In genomic region chr14:100237735-100238418, GRCh38 we compare ENCODE assay signal across 8 cellular contexts. TPM values are rescaled to one million over a fixed set of nuclear protein-coding genes. Genes with fewer than 3 reads are reported as not detected.
A peak's percentile ranks its signal among the peaks of the same experiment; 100 is the strongest.
DNase-seq lines count a peak whose midpoint lies in the region; ATAC-seq and TF ChIP-seq lines count a peak whose summit lies in the region.

No MANE protein-coding gene starts in this region.

- BruUV-seq in PC-3 (replicated peaks; lab: Mats Ljungman, UMichigan): no TSS peak

- peak overlapping the region; percentile 80 for H2AFZ ChIP-seq in PC-3 (ENCODE audit: low read length)
- peak overlapping the region; percentile 67 for H2AFZ ChIP-seq in parathyroid adenoma

- ATAC-seq in GM18511 (IDR thresholded peaks at IDR 0.05; ENCODE audit: unreplicated experiment): peak; percentile 17
- peak; percentile 23 for ATAC-seq in PC-3

- H3K4me2 ChIP-seq in PC-3 (ENCODE audit: low read length) (peak overlapping the region; percentile 89), parathyroid adenoma (ENCODE audit: low read length) (peak overlapping the region; percentile 61)

- H3K36me3 ChIP-seq in PC-3 (ENCODE audit: low read depth, low read length) (no peaks in the 10 kb centered on the region; the same call in none of the 2 replicates), parathyroid adenoma (ENCODE audit: control insufficient read depth, insufficient read depth, low read length) (no peaks in the 10 kb centered on the region)

- peak overlapping the region; percentile 96 for H3K4me3 Mint-ChIP-seq in glutamatergic neuron (ENCODE audit: unreplicated experiment)

- CTCF ChIA-PET in PC-3 (lab: Charles Lee): no interaction called here

- peak overlapping the region; percentile 93 for H3K27ac Mint-ChIP-seq in glutamatergic neuron (ENCODE audit: unreplicated experiment)

- H3K27me3 ChIP-seq in PC-3 (ENCODE audit: low read length) (no peaks in the 10 kb centered on the region), parathyroid adenoma (ENCODE audit: control insufficient read depth, insufficient read depth, low read length) (no peaks in the 10 kb centered on the region)

- intact Hi-C loops in PC-3 (cut with micrococcal nuclease): no loop called here

- H3K9ac ChIP-seq in PC-3 (ENCODE audit: low read length) (peak overlapping the region; percentile 98), parathyroid adenoma (no peak overlapping the region)

- DNase-seq in A172 (ENCODE audit: low spot score) (peak; percentile 23), HT-29 (ENCODE audit: low spot score) (peak; percentile 41), PC-3 (peak; percentile 66), glutamatergic neuron (peak; percentile 57), inferior parietal cortex (ENCODE audit: extremely low spot score) (no peak)
- DNase-seq in activated gamma-delta T cell treated with anti-CD3 and anti-CD28 coated beads, Interleukin-2, amount 50 U/mL, for 16 hours (ENCODE audit: low read depth): peak; percentile 19

- no peaks in the 10 kb centered on the region for H3K9me2 ChIP-seq in PC-3 (replicated peaks; ENCODE audit: low read length)

- H3K27me3 Mint-ChIP-seq in glutamatergic neuron (ENCODE audit: unreplicated experiment): peaks cover 10% of the 10 kb centered on the region

- TF ChIP-seq CTCF in PC-3 (conservative IDR thresholded peaks at IDR 0.05; ENCODE audit: low read depth, low read length): no peak
- no peak for TF ChIP-seq CTCF in glutamatergic neuron (IDR thresholded peaks at IDR 0.05; ENCODE audit: partially characterized antibody, unreplicated experiment)
- no peak for TF ChIP-seq CTCF in parathyroid adenoma (IDR thresholded peaks at IDR 0.05)

- peaks cover 25% of the 10 kb centered on the region for H3K4me1 Mint-ChIP-seq in glutamatergic neuron (ENCODE audit: low read depth, unreplicated experiment)

- peaks cover 16% of the 10 kb centered on the region for H3K4me1 ChIP-seq in PC-3 (ENCODE audit: insufficient read depth, low read length)
- H3K4me1 ChIP-seq in parathyroid adenoma: peaks cover 20% of the 10 kb centered on the region

- H3K79me2 ChIP-seq in PC-3 (ENCODE audit: low read length): peaks cover 88% of the 10 kb centered on the region
- H3K79me2 ChIP-seq in parathyroid adenoma: peaks cover 60% of the 10 kb centered on the region

- no peaks in the 10 kb centered on the region for H3K36me3 Mint-ChIP-seq in glutamatergic neuron (ENCODE audit: unreplicated experiment)

- H3K27ac ChIP-seq in PC-3 (ENCODE audit: low read length) (peak overlapping the region; percentile 79), parathyroid adenoma (peak overlapping the region; percentile 86)

- H3K9me3 ChIP-seq in PC-3 (ENCODE audit: low read length) (no peaks in the 10 kb centered on the region), parathyroid adenoma (ENCODE audit: control insufficient read depth, low read length) (no peaks in the 10 kb centered on the region)

- H3K9me3 Mint-ChIP-seq in glutamatergic neuron (ENCODE audit: unreplicated experiment): peaks cover 14% of the 10 kb centered on the region

- H4K20me1 ChIP-seq in PC-3 (ENCODE audit: low read length): peaks cover 38% of the 10 kb centered on the region

- peak overlapping the region; percentile 92 for H3K4me3 ChIP-seq in PC-3 (ENCODE audit: low read length)
- H3K4me3 ChIP-seq in parathyroid adenoma (ENCODE audit: low read depth, low read length): peak overlapping the region; percentile 58

- no peaks in the 10 kb centered on the region for H3F3A ChIP-seq in PC-3 (ENCODE audit: low read length, unreplicated experiment)

- POLR2A ChIA-PET in PC-3 (lab: Charles Lee; ENCODE audit: unreplicated experiment): interaction anchor here (0.6 kb wide), 1 partner anchor 340 kb away, joined by 3 read pairs; no protein-coding TSS in a partner anchor

RNA-seq across cellular contexts. Expression of gene YY1, which starts 1.1 kb away (rescaled TPM):
- total RNA-seq in A172 (2014; rRNA removed; shearing (Covaris generic)): 31.0 and 31.3 TPM in 2 replicates
- 62.7 and 63.2 TPM in 2 replicates for total RNA-seq in HT-29 (2014; rRNA removed; shearing (Covaris generic))
- total RNA-seq in PC-3 (2014; rRNA removed): 64.1 and 88.4 TPM in 2 replicates
- total RNA-seq in glutamatergic neuron (ENCODE audit: unreplicated experiment): 60.6 TPM
